ENCODE assay signal across 16 cellular contexts in genomic region chr9:70586506-70586905, GRCh38.
DNase-seq lines count a peak whose midpoint lies in the region; TF ChIP-seq lines count a peak whose summit lies in the region.
"Had no signal": no experiment of that assay in that cellular context is flagged by ENCODE, and none has a peak within 500 bp of the region (broad histone marks: within the 10 kb centered on the region; RNA-seq: fewer than 3 reads in every experiment).

No MANE protein-coding gene starts in this region.

- CTCF ChIA-PET in MCF 10A (lab: Yijun Ruan, JAX): interaction anchor here (0.6 to 1.0 kb wide), 2 partner anchors 16 to 46 kb away, joined by 3 to 4 read pairs; no protein-coding TSS in a partner anchor

- intact Hi-C loops in breast epithelium (cut with DNase I; ENCODE audit: low total_unique reads): no loop called here
- intact Hi-C loops in MCF 10A (cut with micrococcal nuclease): no loop called here
- intact Hi-C loops in prostate gland (cut with DNase I): loop anchor here (5.0 kb wide), 1 partner anchor 104 kb away; no protein-coding TSS in a partner anchor
- intact Hi-C loops in vagina (cut with DNase I): loop anchor here (5.0 kb wide), 2 partner anchors 104 to 174 kb away; partner anchors contain the start of gene KLF9

- no peak for TF ChIP-seq POLR2A in breast epithelium (IDR thresholded peaks at IDR 0.05)
- no peak for TF ChIP-seq POLR2A in prostate gland (IDR thresholded peaks at IDR 0.05)
- TF ChIP-seq POLR2A in vagina (IDR thresholded peaks at IDR 0.05): no peak

- TF ChIP-seq CTCF in breast epithelium (IDR thresholded peaks at IDR 0.05) (no peak), MCF 10A (IDR thresholded peaks at IDR 0.05; ENCODE audit: unreplicated experiment) (no peak), prostate gland (IDR thresholded peaks at IDR 0.05) (no peak), vagina (IDR thresholded peaks at IDR 0.05) (no peak)

- WGBS in prostate gland: 84% methylated on average over 3 of the region's 3 CpGs

- H3K9me3 ChIP-seq in breast epithelium (no peaks in the 10 kb centered on the region), prostate gland (no peaks in the 10 kb centered on the region), vagina (no peaks in the 10 kb centered on the region)

- POLR2A ChIA-PET in MCF 10A (lab: Yijun Ruan, JAX): no interaction called here

- H3K4me1 ChIP-seq in breast epithelium (peaks cover 6 to 9% of the 10 kb centered on the region in 2 donors), prostate gland (replicated peaks) (no peaks in the 10 kb centered on the region), vagina (peaks cover 54% of the 10 kb centered on the region)

- no peaks in the 10 kb centered on the region for H3K27me3 Mint-ChIP-seq in MCF 10A (ENCODE audit: insufficient read depth, unreplicated experiment)

- H3K4me3 ChIP-seq in breast epithelium: no peak overlapping the region
- H3K4me3 ChIP-seq in prostate gland: no peak overlapping the region
- no peak overlapping the region for H3K4me3 ChIP-seq in vagina
- H3K4me3 ChIP-seq: cardiac muscle cell had no signal

- H3K36me3 ChIP-seq in breast epithelium (no peaks in the 10 kb centered on the region), prostate gland (no peaks in the 10 kb centered on the region), vagina (no peaks in the 10 kb centered on the region)
- H3K36me3 ChIP-seq: cardiac muscle cell had no signal

- H3K27ac ChIP-seq in breast epithelium: peak overlapping the region; percentile 3 to 75
- peak overlapping the region; percentile 55 to 74 for H3K27ac ChIP-seq in prostate gland
- peak overlapping the region; percentile 79 for H3K27ac ChIP-seq in vagina
- H3K27ac ChIP-seq: cardiac muscle cell, parathyroid adenoma had no signal

- H3K27me3 ChIP-seq in breast epithelium (no peaks in the 10 kb centered on the region), prostate gland (replicated peaks; ENCODE audit: insufficient read depth) (no peaks in the 10 kb centered on the region), vagina (no peaks in the 10 kb centered on the region)
- H3K27me3 ChIP-seq: cardiac muscle cell had no signal

- H3K36me3 Mint-ChIP-seq in MCF 10A (ENCODE audit: insufficient read depth, unreplicated experiment): peaks cover 6% of the 10 kb centered on the region

- DNase-seq in breast epithelium (ENCODE audit: low spot score in 2 of 2): no peak
- no peak for DNase-seq in MCF 10A (ENCODE audit: unreplicated experiment)
- peak; percentile 20 for DNase-seq in fibroblast of gingiva (ENCODE audit: low read depth)
- DNase-seq in prostate gland (ENCODE audit: low spot score): no peak
- no peak for DNase-seq in vagina (ENCODE audit: extremely low spot score in 2 of 2)
- no peak for DNase-seq in NK-92 (lab: John Stamatoyannopoulos, UW; ENCODE audit: unreplicated experiment)
- no peak for DNase-seq in T1000 (lab: John Stamatoyannopoulos, UW)
- DNase-seq in activated CD4-positive, alpha-beta T cell treated with anti-CD3 and anti-CD28 coated beads for 4 hours: no peak
- DNase-seq: 8988T; activated CD4-positive, alpha-beta T cell treated with anti-CD3 and anti-CD28 coated beads for 48 hours; activated naive CD4-positive, alpha-beta T cell treated with anti-CD3 and anti-CD28 coated beads, Interleukin-2, amount 50 U/mL, for 16 hours; KG1; NCI-H1092; SHP77 had no signal

- no peak overlapping the region for H3K27ac Mint-ChIP-seq in MCF 10A (ENCODE audit: low read depth, unreplicated experiment)

- BruUV-seq in MCF 10A (replicated peaks; lab: Mats Ljungman, UMichigan): no TSS peak

- H3K4me3 Mint-ChIP-seq in MCF 10A (ENCODE audit: unreplicated experiment): no peak overlapping the region

- H3K9me3 Mint-ChIP-seq in MCF 10A (ENCODE audit: unreplicated experiment): no peaks in the 10 kb centered on the region

- H3K4me1 Mint-ChIP-seq in MCF 10A (ENCODE audit: insufficient read depth, unreplicated experiment): peaks cover 27% of the 10 kb centered on the region

Comparison
In these comparisons a context has a peak if more than half of its experiments do, and no peak if none do; other contexts are left out.
1. intact Hi-C loops: an anchor here in prostate gland (5.0 kb wide) and vagina (5.0 kb wide); none called in breast epithelium and MCF 10A.